In genomic region chr10:37171945-37172344, GRCh38 we compare ENCODE assay signal across 4 cellular contexts. TPM values are rescaled to one million over a fixed set of nuclear protein-coding genes. Genes with fewer than 3 reads are reported as not detected.
"Had no signal": no experiment of that assay in that cellular context is flagged by ENCODE, and none has a peak within 500 bp of the region (broad histone marks: within the 10 kb centered on the region; RNA-seq: fewer than 3 reads in every experiment).

No MANE protein-coding gene starts in this region.

RNA-seq across cellular contexts. Expression of gene ANKRD30A, which starts 46.5 kb away (rescaled TPM):
- total RNA-seq: M059J, Peyer's patch, SJCRH30, SK-MEL-5 had no signal
